Comparison of ENCODE assay signal across 38 cellular contexts in genomic region chr17:20310481-20310880, GRCh38.
"Had no signal": no experiment of that assay in that cellular context is flagged by ENCODE, and none has a peak within 500 bp of the region (broad histone marks: within the 10 kb centered on the region; RNA-seq: fewer than 3 reads in every experiment).

No MANE protein-coding gene starts in this region.

- H3K4me3 Mint-ChIP-seq: activated B cell treated with CpG ODN at 0.5 μM for 24 hours; activated CD4-positive, alpha-beta memory T cell treated with anti-CD3 and anti-CD28 coated beads for 36 hours; activated CD4-positive, alpha-beta T cell treated with anti-CD3 and anti-CD28 coated beads, Interleukin-2, amount 10 ng/mL, durations not matched to agents 24 days and 14 days; activated CD8-positive, alpha-beta T cell treated with anti-CD3 and anti-CD28 coated beads for 36 hours; activated naive CD4-positive, alpha-beta T cell treated with anti-CD3 and anti-CD28 coated beads for 36 hours; activated naive CD8-positive, alpha-beta T cell treated with anti-CD3 and anti-CD28 coated beads for 36 hours; activated T-cell treated with anti-CD3 and anti-CD28 coated beads, Interleukin-2, amount 50 U/mL, for 4 hours; activated T-cell treated with anti-CD3 and anti-CD28 coated beads, Interleukin-2, amount 50 U/mL, for 72 hours; activated T-helper 1 cell treated with anti-CD3 and anti-CD28 coated beads, Interleukin-12 subunit alpha, Interleukin-12 subunit beta, Interleukin-2, Interleukin-4 antibody, amounts not matched to agents 30 ng/mL and 10 ng/mL and 1 ng/mL, durations not matched to agents 14 hours and 24 hours and 36 hours; activated T-helper 17 cell treated with anti-CD3 and anti-CD28 coated beads, Interleukin-2, amount 50 U/mL, for 72 hours; T-helper 1 cell treated with Interleukin-12 subunit alpha and Interleukin-12 subunit beta and Interleukin-4 antibody, amounts not matched to agents 30 μg/mL and 1 μg/mL, for 36 hours; T-helper 2 cell treated with Interferon-gamma antibody and Interleukin-4, amounts not matched to agents 5 μg/mL and 100 μg/mL, for 36 hours had no signal

- ATAC-seq: activated CD8-positive, alpha-beta T cell treated with anti-CD3 and anti-CD28 coated beads for 36 hours; activated naive CD4-positive, alpha-beta T cell treated with anti-CD3 and anti-CD28 coated beads, Interleukin-2, amount 50 U/mL, for 72 hours; activated T-cell treated with anti-CD3 and anti-CD28 coated beads, Interleukin-2, amount 50 U/mL, for 4 hours; activated T-cell treated with anti-CD3 and anti-CD28 coated beads, Interleukin-2, amount 50 U/mL, for 72 hours; activated T-helper 17 cell treated with anti-CD3 and anti-CD28 coated beads, Interleukin-2, amount 50 U/mL, for 72 hours; body of pancreas had no signal

- H3K36me3 ChIP-seq: adrenal gland, brain microvascular endothelial cell, breast epithelium, cardiac muscle cell had no signal

- H3K27ac ChIP-seq: adrenal gland, body of pancreas, brain microvascular endothelial cell, breast epithelium, cardiac muscle cell, VCaP had no signal

- FAIRE-seq: astrocyte, TTC549 had no signal

- H3K27me3 ChIP-seq: adrenal gland, body of pancreas, brain microvascular endothelial cell, breast epithelium, cardiac muscle cell had no signal

- H3K27me3 Mint-ChIP-seq: activated B cell treated with CpG ODN at 0.5 μM for 24 hours; activated CD4-positive, alpha-beta memory T cell treated with anti-CD3 and anti-CD28 coated beads for 36 hours; activated CD4-positive, alpha-beta T cell treated with anti-CD3 and anti-CD28 coated beads, Interleukin-2, amount 10 ng/mL, durations not matched to agents 24 days and 14 days; activated CD8-positive, alpha-beta T cell treated with anti-CD3 and anti-CD28 coated beads for 36 hours; activated naive CD8-positive, alpha-beta T cell treated with anti-CD3 and anti-CD28 coated beads for 36 hours; activated T-helper 17 cell treated with anti-CD3 and anti-CD28 coated beads, Interleukin-2, amount 50 U/mL, for 72 hours had no signal

- H3K4me3 ChIP-seq: adrenal gland, body of pancreas, breast epithelium, cardiac muscle cell had no signal

- H3K4me1 Mint-ChIP-seq: activated B cell treated with CpG ODN at 0.5 μM for 24 hours; activated CD4-positive, alpha-beta T cell treated with anti-CD3 and anti-CD28 coated beads, Interleukin-2, amount 10 ng/mL, durations not matched to agents 24 days and 14 days; activated naive CD8-positive, alpha-beta T cell treated with anti-CD3 and anti-CD28 coated beads for 36 hours; activated T-helper 17 cell treated with anti-CD3 and anti-CD28 coated beads, Interleukin-2, amount 50 U/mL, for 72 hours had no signal

- DNase-seq: activated B cell treated with CpG ODN at 0.5 μM for 24 hours; activated CD4-positive, alpha-beta memory T cell treated with anti-CD3 and anti-CD28 coated beads for 36 hours; activated CD4-positive, alpha-beta T cell treated with anti-CD3 and anti-CD28 coated beads for 4 hours; activated CD4-positive, alpha-beta T cell treated with anti-CD3 and anti-CD28 coated beads, Interleukin-2, amount 10 ng/mL, durations not matched to agents 24 days and 14 days; activated CD4-positive, alpha-beta T cell treated with anti-CD3 and anti-CD28 coated beads, Interleukin-2, amount 50 U/mL, for 1 hour; activated CD4-positive, alpha-beta T cell treated with anti-CD3 and anti-CD28 coated beads, Interleukin-2, amount 50 U/mL, for 4 hours; activated CD4-positive, CD25-positive, alpha-beta regulatory T cell treated with anti-CD3 and anti-CD28 coated beads, Interleukin-2, amount 50 U/mL, for 72 hours; activated CD8-positive, alpha-beta memory T cell treated with anti-CD3 and anti-CD28 coated beads, Interleukin-2, amount 50 U/mL, for 4 hours; activated CD8-positive, alpha-beta T cell treated with anti-CD3 and anti-CD28 coated beads for 36 hours; activated effector memory CD4-positive, alpha-beta T cell treated with anti-CD3 and anti-CD28 coated beads, Interleukin-2, amount 50 U/mL, for 16 hours; activated gamma-delta T cell treated with Interleukin-2 at 50 U/mL for 16 hours; activated naive CD4-positive, alpha-beta T cell; activated naive CD4-positive, alpha-beta T cell treated with anti-CD3 and anti-CD28 coated beads for 36 hours; activated naive CD4-positive, alpha-beta T cell treated with anti-CD3 and anti-CD28 coated beads, Interleukin-2, amount 50 U/mL, for 16 hours; activated naive CD8-positive, alpha-beta T cell treated with anti-CD3 and anti-CD28 coated beads for 36 hours; activated T-cell treated with anti-CD3 and anti-CD28 coated beads for 4 hours; activated T-cell treated with anti-CD3 and anti-CD28 coated beads, Interleukin-2, amount 50 U/mL, for 1 hour; activated T-cell treated with anti-CD3 and anti-CD28 coated beads, Interleukin-2, amount 50 U/mL, for 4 hours; activated T-cell treated with anti-CD3 and anti-CD28 coated beads, Interleukin-2, amount 50 U/mL, for 72 hours; adrenal gland; amniotic stem cell; aorta; body of pancreas; brain microvascular endothelial cell; central memory CD4-positive, alpha-beta T cell; T-helper 1 cell; T-helper 2 cell; T-helper 9 cell had no signal

- H3K4me1 ChIP-seq: adrenal gland, body of pancreas, breast epithelium had no signal

- H3K27ac Mint-ChIP-seq: activated B cell treated with CpG ODN at 0.5 μM for 24 hours; activated CD4-positive, alpha-beta memory T cell treated with anti-CD3 and anti-CD28 coated beads for 36 hours; activated CD4-positive, alpha-beta T cell treated with anti-CD3 and anti-CD28 coated beads, Interleukin-2, amount 10 ng/mL, durations not matched to agents 24 days and 14 days; activated CD8-positive, alpha-beta T cell treated with anti-CD3 and anti-CD28 coated beads for 36 hours; activated naive CD4-positive, alpha-beta T cell treated with anti-CD3 and anti-CD28 coated beads for 36 hours; activated naive CD4-positive, alpha-beta T cell treated with anti-CD3 and anti-CD28 coated beads, Interleukin-2, amount 50 U/mL, for 72 hours; activated naive CD8-positive, alpha-beta T cell treated with anti-CD3 and anti-CD28 coated beads for 36 hours; activated T-cell treated with anti-CD3 and anti-CD28 coated beads, Interleukin-2, amount 50 U/mL, for 72 hours; activated T-helper 1 cell treated with anti-CD3 and anti-CD28 coated beads, Interleukin-12 subunit alpha, Interleukin-12 subunit beta, Interleukin-2, Interleukin-4 antibody, amounts not matched to agents 30 ng/mL and 10 ng/mL and 1 ng/mL, durations not matched to agents 14 hours and 24 hours and 36 hours; activated T-helper 17 cell treated with anti-CD3 and anti-CD28 coated beads, Interleukin-2, amount 50 U/mL, for 72 hours; T-helper 1 cell treated with Interleukin-12 subunit alpha and Interleukin-12 subunit beta and Interleukin-4 antibody, amounts not matched to agents 30 μg/mL and 1 μg/mL, for 36 hours; T-helper 2 cell treated with Interferon-gamma antibody and Interleukin-4, amounts not matched to agents 5 μg/mL and 100 μg/mL, for 36 hours had no signal
